ENCODE assay signal across 27 cellular contexts in genomic region chr13:96065851-96066250, GRCh38. TPM values are rescaled to one million over a fixed set of nuclear protein-coding genes. Genes with fewer than 3 reads are reported as not detected.
"Had no signal": no experiment of that assay in that cellular context is flagged by ENCODE, and none has a peak within 500 bp of the region (broad histone marks: within the 10 kb centered on the region; RNA-seq: fewer than 3 reads in every experiment).

No MANE protein-coding gene starts in this region.

- H3K27ac ChIP-seq: HL-60, KMS-11, SJSA1, SK-N-MC had no signal

- ATAC-seq: K562 had no signal

- H3K4me1 ChIP-seq: SJSA1 had no signal

- H3K4me2 ChIP-seq: KMS-11 had no signal

- FAIRE-seq: HTR-8/SVneo, K562, RCC 7860 had no signal

- H3K4me3 ChIP-seq: K562, SJSA1, SK-N-MC had no signal

- DNase-seq: Kasumi-1; NCI-H1092; NCI-H1105 treated with DMSO at 0.1 percent for 48 hours; NCI-H1417 treated with DMSO at 0.1 percent for 48 hours; NCI-H146; NCI-H1694 treated with DMSO at 0.1 percent for 48 hours; NCI-H1930; NCI-H2081; NCI-H2107; NCI-H2227 treated with DMSO at 0.1 percent for 48 hours; NCI-H524; NCI-H526 treated with DMSO at 0.1 percent for 48 hours; NCI-H748 treated with DMSO at 0.1 percent for 48 hours; NK-92 treated with Interleukin-12 subunit alpha and Interleukin-12 subunit beta, amount 100 ng/mL, for 24 hours; Right ventricle myocardium superior; RPMI8226; SIG-M5; T-helper 1 cell had no signal

- H3K9ac ChIP-seq: KMS-11 had no signal

- H3K36me3 ChIP-seq: SJSA1 had no signal

RNA-seq across cellular contexts. Expression of gene HS6ST3, which starts 24.1 kb away (rescaled TPM):
- total RNA-seq: K562, NCI-H460 had no signal
- polyA plus RNA-seq: IgD-negative memory B cell, K562 had no signal
